ENCODE assay signal across 26 cellular contexts in genomic region chrX:44897539-44897938, GRCh38. TPM values are rescaled to one million over a fixed set of nuclear protein-coding genes. Genes with fewer than 3 reads are reported as not detected.
DNase-seq lines count a peak whose midpoint lies in the region; ATAC-seq, FAIRE-seq and TF ChIP-seq lines count a peak whose summit lies in the region.
"Had no signal": no experiment of that assay in that cellular context is flagged by ENCODE, and none has a peak within 500 bp of the region (broad histone marks: within the 10 kb centered on the region; RNA-seq: fewer than 3 reads in every experiment).

No MANE protein-coding gene starts in this region.

- CTCF ChIA-PET in CD8-positive, alpha-beta memory T cell (lab: Charles Lee), result no interaction called here
- CTCF ChIA-PET in GM12878 (lab: Yijun Ruan, JAX), result interaction anchor here (1.1 to 2.3 kb wide), 2 partner anchors 9 to 48 kb away, joined by 3 to 11 read pairs; no protein-coding TSS in a partner anchor

- no peaks in the 10 kb centered on the region for H3K27me3 Mint-ChIP-seq in CD8-positive, alpha-beta memory T cell
- H3K27me3 Mint-ChIP-seq in IgD-negative memory B cell, result no peaks in the 10 kb centered on the region

- peak overlapping the region in 5 of 7 donors; percentile 26 to 76 (median 46) for H3K4me3 Mint-ChIP-seq in CD8-positive, alpha-beta memory T cell
- peak overlapping the region in 2 of 4 donors; percentile 39 to 72 for H3K4me3 Mint-ChIP-seq in IgD-negative memory B cell
- H3K4me3 Mint-ChIP-seq: GM23338 had no signal

- H2BK12ac ChIP-seq in trophoblast cell (ENCODE audit: low read length), result no peak overlapping the region

- H2AFZ ChIP-seq in GM12878 (ENCODE audit: control insufficient read depth, low read depth, low read length) (no peak overlapping the region), trophoblast cell (ENCODE audit: insufficient read depth, low read length, poor library complexity) (no peak overlapping the region)
- H2AFZ ChIP-seq: GM23338 had no signal

- TF ChIP-seq EP300 in GM12878 (IDR thresholded peaks at IDR 0.05; ENCODE audit: borderline replicate concordance in 1 of 2, control insufficient read depth in 1 of 2, low read depth in 2 of 2, low read length in 2 of 2), result no peak

- H3K4me1 ChIP-seq in CD8-positive, alpha-beta memory T cell (ENCODE audit: insufficient read depth, low read length), result peaks cover 22% of the 10 kb centered on the region
- H3K4me1 ChIP-seq in GM12878 (ENCODE audit: control insufficient read depth, insufficient read depth, low read length) (peaks cover 10% of the 10 kb centered on the region), trophoblast cell (ENCODE audit: control insufficient read depth in 1 of 2, insufficient read depth in 2 of 2, low read length in 2 of 2) (peaks cover 0 to 2% of the 10 kb centered on the region in 2 experiments), ascending aorta (peaks cover 6 to 14% of the 10 kb centered on the region in 2 donors)
- H3K4me1 ChIP-seq: Caco-2 had no signal

- H3K4ac ChIP-seq in trophoblast cell (ENCODE audit: low read depth, low read length), result peak overlapping the region; percentile 53

- H2AK5ac ChIP-seq in trophoblast cell (ENCODE audit: low read length), result no peak overlapping the region

- peaks cover 58 to 74% (median 61%) of the 10 kb centered on the region in 3 donors for H3K4me1 Mint-ChIP-seq in CD8-positive, alpha-beta memory T cell
- peaks cover 47 to 54% (median 49%) of the 10 kb centered on the region in 3 donors for H3K4me1 Mint-ChIP-seq in IgD-negative memory B cell

- H3K18ac ChIP-seq in trophoblast cell (ENCODE audit: low read length), result no peak overlapping the region

- no peak for FAIRE-seq in GM12878 (lab: Jason Lieb, UNC)
- FAIRE-seq: HepG2, RCC 7860 had no signal

- no peak overlapping the region for H3K27ac ChIP-seq in CD8-positive, alpha-beta memory T cell (ENCODE audit: low read depth, low read length)
- H3K27ac ChIP-seq in GM12878 (ENCODE audit: control insufficient read depth, insufficient read depth) (no peak overlapping the region), trophoblast cell (ENCODE audit: low read depth, low read length) (no peak overlapping the region), ascending aorta (no peak overlapping the region)
- H3K27ac ChIP-seq: KMS-11 had no signal

- H4K20me1 ChIP-seq in GM12878 (ENCODE audit: control insufficient read depth, insufficient read depth), result peaks cover 4% of the 10 kb centered on the region; the same call in 1 of the 2 replicates

- TF ChIP-seq RAD21 in GM12878 (IDR thresholded peaks at IDR 0.05; ENCODE audit: insufficient read depth, low read depth, low read length), result no peak

- in situ Hi-C loops in GM12878 (cut with MboI), result loop anchor here (25.0 kb wide), 2 partner anchors 165 to 865 kb away; no protein-coding TSS in a partner anchor

- H3K9me3 ChIP-seq in CD8-positive, alpha-beta memory T cell (ENCODE audit: low read length), result no peaks in the 10 kb centered on the region
- no peaks in the 10 kb centered on the region; the same call in 1 of the 3 replicates for H3K9me3 ChIP-seq in GM12878 (replicated peaks; ENCODE audit: control insufficient read depth, insufficient read depth, low read length)
- H3K9me3 ChIP-seq in trophoblast cell (ENCODE audit: insufficient read depth, low read depth, low read length), result no peaks in the 10 kb centered on the region
- peaks cover 0 to 14% of the 10 kb centered on the region in 2 donors for H3K9me3 ChIP-seq in ascending aorta
- H3K9me3 ChIP-seq: Caco-2 had no signal

- H3K9ac ChIP-seq in GM12878 (ENCODE audit: control insufficient read depth, insufficient read depth, low read length) (no peak overlapping the region), trophoblast cell (ENCODE audit: low read length) (no peak overlapping the region)
- H3K9ac ChIP-seq: KMS-11 had no signal

- 16% methylated on average over 2 of the region's 2 CpGs for WGBS in GM12878 (ENCODE audit: insufficient coverage, insufficient replicate concordance, low lambda C conversion rate, missing lambda C conversion rate)
- no CpG with 5 or more reads among the region's 2 CpGs for WGBS in trophoblast cell (ENCODE audit: extremely low coverage, insufficient coverage, insufficient read length)

- no peaks in the 10 kb centered on the region for H3K27me3 ChIP-seq in CD8-positive, alpha-beta memory T cell (ENCODE audit: insufficient read depth, low read length, poor library complexity, severe bottlenecking)
- no peaks in the 10 kb centered on the region for H3K27me3 ChIP-seq in GM12878 (replicated peaks in 1 of 2; ENCODE audit: control insufficient read depth in 2 of 2, insufficient read depth in 2 of 2, low read length in 1 of 2)
- H3K27me3 ChIP-seq in trophoblast cell (ENCODE audit: insufficient read depth, low read length), result no peaks in the 10 kb centered on the region
- no peaks in the 10 kb centered on the region for H3K27me3 ChIP-seq in ascending aorta

- peaks cover 0 to 25% (median 23%) of the 10 kb centered on the region in 5 donors for H3K9me3 Mint-ChIP-seq in CD8-positive, alpha-beta memory T cell
- H3K9me3 Mint-ChIP-seq in IgD-negative memory B cell, result peaks cover 1 to 11% (median 7%) of the 10 kb centered on the region in 3 donors
- H3K9me3 Mint-ChIP-seq: GM23338 had no signal

- POLR2A ChIA-PET in CD8-positive, alpha-beta memory T cell (lab: Charles Lee), result no interaction called here
- POLR2A ChIA-PET in GM12878 (lab: Charles Lee), result interaction anchor here (1.5 to 2.2 kb wide), 2 partner anchors 10 to 25 kb away, joined by 4 to 7 read pairs; partner anchors contain the start of gene KDM6A

- ATAC-seq in GM12878, result no peak
- no peak for ATAC-seq in GM18511 (IDR thresholded peaks at IDR 0.05; ENCODE audit: unreplicated experiment)
- no peak for ATAC-seq in HG02798 (IDR thresholded peaks at IDR 0.05; ENCODE audit: poor library complexity, unreplicated experiment)
- ATAC-seq: Right ventricle myocardium inferior had no signal

- H3K4me2 ChIP-seq in GM12878 (ENCODE audit: control insufficient read depth, insufficient read depth) (peak overlapping the region; percentile 61; the same call in 1 of the 2 replicates), trophoblast cell (ENCODE audit: low read length) (no peak overlapping the region)
- H3K4me2 ChIP-seq: KMS-11 had no signal

- peaks cover 81% of the 10 kb centered on the region for H3K79me2 ChIP-seq in GM12878 (ENCODE audit: control insufficient read depth, insufficient read depth, low read length)
- peaks cover 3% of the 10 kb centered on the region for H3K79me2 ChIP-seq in trophoblast cell (ENCODE audit: control insufficient read depth, insufficient read depth, low read length, poor library complexity)

- no peak for TF ChIP-seq POLR2A in GM12878 (IDR thresholded peaks at IDR 0.05; ENCODE audit: low read depth, low read length)

- no peak overlapping the region for H2BK5ac ChIP-seq in trophoblast cell (ENCODE audit: low read depth, low read length, poor library complexity)

- H4K8ac ChIP-seq in trophoblast cell (ENCODE audit: low read depth, low read length), result no peak overlapping the region

- H3K27ac Mint-ChIP-seq in CD8-positive, alpha-beta memory T cell, result peak overlapping the region in 1 of 8 donors; percentile 65
- H3K27ac Mint-ChIP-seq in IgD-negative memory B cell, result peak overlapping the region; percentile 15 to 88 (median 24)

- RAD21 ChIA-PET in GM12878 (lab: Charles Lee; ENCODE audit: unreplicated experiment), result interaction anchor here (0.6 to 2.3 kb wide), 5 partner anchors 23 to 110 kb away, joined by 3 to 16 read pairs (median 3); partner anchors contain the start of gene KDM6A

- intact Hi-C loops in GM12878 (cut with micrococcal nuclease; ENCODE audit: unreplicated experiment) (no loop called here), ascending aorta (cut with DNase I) (no loop called here)

- H4K12ac ChIP-seq in trophoblast cell (ENCODE audit: low read depth, low read length), result no peak overlapping the region

- no TSS peak for BruUV-seq in GM12878 (replicated peaks; lab: Mats Ljungman, UMichigan)

- H3K23ac ChIP-seq in trophoblast cell (ENCODE audit: low read length), result no peak overlapping the region

- peaks cover 5 to 32% (median 11%) of the 10 kb centered on the region in 3 donors for H3K36me3 Mint-ChIP-seq in CD8-positive, alpha-beta memory T cell
- peaks cover 3% of the 10 kb centered on the region for H3K36me3 Mint-ChIP-seq in IgD-negative memory B cell

- H3K4me3 ChIP-seq in CD8-positive, alpha-beta memory T cell (ENCODE audit: low read length), result no peak overlapping the region
- H3K4me3 ChIP-seq in GM12878, result no peak overlapping the region
- no peak overlapping the region for H3K4me3 ChIP-seq in trophoblast cell (ENCODE audit: low read depth, low read length)
- no peak overlapping the region for H3K4me3 ChIP-seq in ascending aorta
- H3K4me3 ChIP-seq: GM23338 had no signal

- H3K36me3 ChIP-seq in CD8-positive, alpha-beta memory T cell (ENCODE audit: insufficient read depth, low read length), result no peaks in the 10 kb centered on the region
- no peaks in the 10 kb centered on the region for H3K36me3 ChIP-seq in GM12878 (ENCODE audit: control insufficient read depth in 2 of 2, insufficient read depth in 2 of 2, low read length in 1 of 2)
- no peaks in the 10 kb centered on the region for H3K36me3 ChIP-seq in trophoblast cell (ENCODE audit: control insufficient read depth in 1 of 2, insufficient read depth in 2 of 2, low read length in 2 of 2)
- no peaks in the 10 kb centered on the region for H3K36me3 ChIP-seq in ascending aorta

- no peaks in the 10 kb centered on the region for H3K79me1 ChIP-seq in trophoblast cell (ENCODE audit: low read length)

- TF ChIP-seq CTCF in GM12878 (IDR thresholded peaks at IDR 0.05 in 2 of 3, conservative IDR thresholded peaks at IDR 0.05 in 1 of 3; ENCODE audit: control insufficient read depth in 2 of 3, extremely low read depth in 1 of 3, insufficient read depth in 1 of 3, low read depth in 3 of 3, low read length in 3 of 3) (no peak), ascending aorta (IDR thresholded peaks at IDR 0.05) (no peak)

- SMC1A ChIA-PET in GM12878 (lab: Charles Lee; ENCODE audit: uncharacterized antibody, unreplicated experiment), result interaction anchor here (0.6 to 5.1 kb wide), 5 partner anchors 9 to 81 kb away, joined by 3 to 50 read pairs (median 8); no protein-coding TSS in a partner anchor

- no peak overlapping the region for H2BK120ac ChIP-seq in trophoblast cell (ENCODE audit: insufficient read depth, low read length, poor library complexity)

- no peak overlapping the region for H4K91ac ChIP-seq in trophoblast cell (ENCODE audit: low read depth, low read length)

- DNase-seq in CD8-positive, alpha-beta memory T cell, result no peak
- no peak for DNase-seq in GM12878 (ENCODE audit: low read depth, low spot score)
- no peak for DNase-seq in trophoblast cell
- no peak for DNase-seq in NCI-H774 (lab: John Stamatoyannopoulos, UW)
- DNase-seq in ascending aorta (ENCODE audit: low spot score in 2 of 2), result no peak
- DNase-seq: ACHN, Caco-2, GDM1, HCEC 1CT, NCI-H1048, NCI-H146, NCI-H2029 treated with DMSO at 0.1 percent for 48 hours, NCI-H2171, NCI-H446 treated with DMSO at 0.1 percent for 48 hours, NCI-H69 had no signal

- no peak overlapping the region for H3K14ac ChIP-seq in trophoblast cell (ENCODE audit: low read length)

RNA-seq across cellular contexts. Expression of gene KDM6A, which starts 24.6 kb away (rescaled TPM):
- 10 to 100 TPM; 20.7 to 21.5 TPM for total RNA-seq in CD8-positive, alpha-beta memory T cell
- polyA plus RNA-seq in CD8-positive, alpha-beta memory T cell, result 23.7 TPM
- 13.2 TPM for polyA plus RNA-seq in IgD-negative memory B cell
- 165 and 171 TPM in 2 replicates for total RNA-seq in GM12878 (2013; cell fraction: nucleolus; rRNA removed)
- total RNA-seq in GM12878 (2014; rRNA removed), result 22.1 and 22.8 TPM in 2 replicates
- total RNA-seq in GM12878 (2014; rRNA removed; fragmentation: Illumina TruSeq; extraction: Trizol), result 27.1 and 29.0 TPM in 2 replicates
- 21.0 and 26.8 TPM in 2 replicates for total RNA-seq in GM12878 (2021)
- polyA plus RNA-seq in GM12878 (2011; ENCODE audit: low read depth), result 12.8 TPM
- 28.5 and 34.9 TPM in 2 replicates for polyA plus RNA-seq in GM12878 (2011; rRNA removed)
- 20.3 and 22.7 TPM in 2 replicates for polyA plus RNA-seq in GM12878 (2011; cell fraction: cytosol; rRNA removed)
- 32.6 and 43.8 TPM in 2 replicates for polyA plus RNA-seq in GM12878 (2011; cell fraction: nucleus; rRNA removed)
- polyA plus RNA-seq in GM12878 (2012), result 17.5 and 17.7 TPM in 2 replicates
- polyA plus RNA-seq in GM12878 (2014; fragmentation: Illumina TruSeq; extraction: Trizol), result 22.8 and 26.2 TPM in 2 replicates
- 1 to 10 TPM; 7.9 to 8.9 TPM for polyA plus RNA-seq in GM12878 (2014; fragmentation: Nextera tagmentation; extraction: Ambion mirVana)
- 13.2 and 18.0 TPM in 2 replicates for polyA plus RNA-seq in GM12878 (2014; rRNA removed)
- 10 to 100 TPM; 13.3 to 14.2 TPM for polyA plus RNA-seq in GM12878 (2016; fragmentation: Nextera tagmentation; extraction: Ambion mirVana)
- 77.5 and 90.0 TPM in 2 replicates for polyA minus RNA-seq in GM12878 (2011; rRNA and poly(A)+ RNA removed)
- polyA minus RNA-seq in GM12878 (2011; cell fraction: cytosol; rRNA and poly(A)+ RNA removed), result 15.4 and 22.4 TPM in 2 replicates
- 53.2 and 73.2 TPM in 2 replicates for polyA minus RNA-seq in GM12878 (2011; cell fraction: nucleus; rRNA and poly(A)+ RNA removed)
- 60.3 and 60.8 TPM in 2 replicates for polyA plus RNA-seq in trophoblast cell (2013)
- total RNA-seq in ascending aorta, result 16.3 TPM

RNA-seq across cellular contexts. Expression of gene DUSP21, which starts 53.7 kb away (rescaled TPM):
- total RNA-seq in CD8-positive, alpha-beta memory T cell, result not detected
- not detected for polyA plus RNA-seq in CD8-positive, alpha-beta memory T cell
- polyA plus RNA-seq in IgD-negative memory B cell (not detected), GM12878 (2011; rRNA removed) (not detected in 2 replicates), GM12878 (2014; fragmentation: Illumina TruSeq; extraction: Trizol) (not detected in 2 replicates), GM12878 (2014; fragmentation: Nextera tagmentation; extraction: Ambion mirVana) (not detected), GM12878 (2014; rRNA removed) (not detected in 2 replicates), GM12878 (2016; fragmentation: Nextera tagmentation; extraction: Ambion mirVana) (not detected)
- not detected in 2 replicates for total RNA-seq in GM12878 (2013; cell fraction: nucleolus; rRNA removed)
- total RNA-seq in GM12878 (2014; rRNA removed) (not detected in 2 replicates), GM12878 (2014; rRNA removed; fragmentation: Illumina TruSeq; extraction: Trizol) (not detected in 2 replicates), GM12878 (2021) (not detected in 2 replicates), ascending aorta (not detected)
- not detected for polyA plus RNA-seq in GM12878 (2011; ENCODE audit: low read depth)
- polyA plus RNA-seq in GM12878 (2011; cell fraction: cytosol; rRNA removed), result not detected in 2 replicates
- not detected in 2 replicates for polyA plus RNA-seq in GM12878 (2011; cell fraction: nucleus; rRNA removed)
- polyA plus RNA-seq in GM12878 (2012), result not detected in 2 replicates
- polyA minus RNA-seq in GM12878 (2011; rRNA and poly(A)+ RNA removed), result not detected in 2 replicates
- not detected in 2 replicates for polyA minus RNA-seq in GM12878 (2011; cell fraction: cytosol; rRNA and poly(A)+ RNA removed)
- not detected in 2 replicates for polyA minus RNA-seq in GM12878 (2011; cell fraction: nucleus; rRNA and poly(A)+ RNA removed)
- polyA plus RNA-seq in trophoblast cell (2013), result not detected in 2 replicates
- total RNA-seq: Caco-2, Daoy, GM23338, HepG2, M059J, Right ventricle myocardium inferior, SK-MEL-5 had no signal
- polyA plus RNA-seq: GM23338, HepG2 had no signal
